3 cellular contexts compared by ENCODE assay signal in the genomic region with DNA sequence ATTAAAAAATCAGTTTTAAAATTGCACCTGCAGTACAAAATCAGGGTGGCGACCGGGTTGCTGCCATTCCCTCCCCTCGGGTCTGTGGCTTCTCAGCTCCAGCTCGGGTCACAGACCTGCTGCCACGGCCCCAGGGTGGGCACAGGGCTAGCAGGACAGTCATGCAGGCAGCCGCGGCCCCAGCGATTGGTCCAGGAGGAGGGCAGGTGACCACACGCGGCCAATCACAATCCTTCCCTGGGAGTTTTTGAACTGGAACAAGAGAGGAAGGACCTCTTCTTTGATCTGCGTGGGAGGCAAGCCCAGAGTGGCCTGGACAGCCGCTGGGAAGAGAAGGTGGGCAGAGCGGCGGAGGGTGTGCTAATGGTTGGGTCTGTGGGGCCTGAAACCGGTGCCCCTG.
TF ChIP-seq lines count a peak whose summit lies in the region.

No MANE protein-coding gene starts in this region.

TF ChIP-seq in SK-N-SH, 30 proteins besides CTCF, POLR2A, EP300 and RAD21 (continued from another document):
- no peak for TF ChIP-seq FOSL2 (IDR thresholded peaks at IDR 0.05; ENCODE audit: borderline replicate concordance, low read depth)
- TF ChIP-seq, protein P1, sequence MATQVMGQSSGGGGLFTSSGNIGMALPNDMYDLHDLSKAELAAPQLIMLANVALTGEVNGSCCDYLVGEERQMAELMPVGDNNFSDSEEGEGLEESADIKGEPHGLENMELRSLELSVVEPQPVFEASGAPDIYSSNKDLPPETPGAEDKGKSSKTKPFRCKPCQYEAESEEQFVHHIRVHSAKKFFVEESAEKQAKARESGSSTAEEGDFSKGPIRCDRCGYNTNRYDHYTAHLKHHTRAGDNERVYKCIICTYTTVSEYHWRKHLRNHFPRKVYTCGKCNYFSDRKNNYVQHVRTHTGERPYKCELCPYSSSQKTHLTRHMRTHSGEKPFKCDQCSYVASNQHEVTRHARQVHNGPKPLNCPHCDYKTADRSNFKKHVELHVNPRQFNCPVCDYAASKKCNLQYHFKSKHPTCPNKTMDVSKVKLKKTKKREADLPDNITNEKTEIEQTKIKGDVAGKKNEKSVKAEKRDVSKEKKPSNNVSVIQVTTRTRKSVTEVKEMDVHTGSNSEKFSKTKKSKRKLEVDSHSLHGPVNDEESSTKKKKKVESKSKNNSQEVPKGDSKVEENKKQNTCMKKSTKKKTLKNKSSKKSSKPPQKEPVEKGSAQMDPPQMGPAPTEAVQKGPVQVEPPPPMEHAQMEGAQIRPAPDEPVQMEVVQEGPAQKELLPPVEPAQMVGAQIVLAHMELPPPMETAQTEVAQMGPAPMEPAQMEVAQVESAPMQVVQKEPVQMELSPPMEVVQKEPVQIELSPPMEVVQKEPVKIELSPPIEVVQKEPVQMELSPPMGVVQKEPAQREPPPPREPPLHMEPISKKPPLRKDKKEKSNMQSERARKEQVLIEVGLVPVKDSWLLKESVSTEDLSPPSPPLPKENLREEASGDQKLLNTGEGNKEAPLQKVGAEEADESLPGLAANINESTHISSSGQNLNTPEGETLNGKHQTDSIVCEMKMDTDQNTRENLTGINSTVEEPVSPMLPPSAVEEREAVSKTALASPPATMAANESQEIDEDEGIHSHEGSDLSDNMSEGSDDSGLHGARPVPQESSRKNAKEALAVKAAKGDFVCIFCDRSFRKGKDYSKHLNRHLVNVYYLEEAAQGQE (IDR thresholded peaks at IDR 0.05; ENCODE audit: low read depth, low read length): no peak

TF ChIP-seq in SK-N-SH treated with all-trans-retinoic acid at 6 μM for 48 hours, 23 proteins besides CTCF, POLR2A, EP300 and RAD21 (continued from another document):
- TF ChIP-seq, protein P2, sequence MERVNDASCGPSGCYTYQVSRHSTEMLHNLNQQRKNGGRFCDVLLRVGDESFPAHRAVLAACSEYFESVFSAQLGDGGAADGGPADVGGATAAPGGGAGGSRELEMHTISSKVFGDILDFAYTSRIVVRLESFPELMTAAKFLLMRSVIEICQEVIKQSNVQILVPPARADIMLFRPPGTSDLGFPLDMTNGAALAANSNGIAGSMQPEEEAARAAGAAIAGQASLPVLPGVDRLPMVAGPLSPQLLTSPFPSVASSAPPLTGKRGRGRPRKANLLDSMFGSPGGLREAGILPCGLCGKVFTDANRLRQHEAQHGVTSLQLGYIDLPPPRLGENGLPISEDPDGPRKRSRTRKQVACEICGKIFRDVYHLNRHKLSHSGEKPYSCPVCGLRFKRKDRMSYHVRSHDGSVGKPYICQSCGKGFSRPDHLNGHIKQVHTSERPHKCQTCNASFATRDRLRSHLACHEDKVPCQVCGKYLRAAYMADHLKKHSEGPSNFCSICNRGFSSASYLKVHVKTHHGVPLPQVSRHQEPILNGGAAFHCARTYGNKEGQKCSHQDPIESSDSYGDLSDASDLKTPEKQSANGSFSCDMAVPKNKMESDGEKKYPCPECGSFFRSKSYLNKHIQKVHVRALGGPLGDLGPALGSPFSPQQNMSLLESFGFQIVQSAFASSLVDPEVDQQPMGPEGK (CRISPR knock-in tag; IDR thresholded peaks at IDR 0.05; ENCODE audit: borderline replicate concordance): no peak
- no peak for TF ChIP-seq ZFP30 (CRISPR knock-in tag; IDR thresholded peaks at IDR 0.05)
- no peak for TF ChIP-seq CSDC2 (CRISPR knock-in tag; IDR thresholded peaks at IDR 0.05)
- TF ChIP-seq PPARA (CRISPR knock-in tag; IDR thresholded peaks at IDR 0.05; ENCODE audit: borderline replicate concordance): no peak
- TF ChIP-seq ISL1 (CRISPR knock-in tag; IDR thresholded peaks at IDR 0.05): no peak
- TF ChIP-seq TOX (CRISPR knock-in tag; IDR thresholded peaks at IDR 0.05; ENCODE audit: borderline replicate concordance): no peak
- TF ChIP-seq GLIS3 (CRISPR knock-in tag; IDR thresholded peaks at IDR 0.05): no peak
- no peak for TF ChIP-seq ZNF70 (CRISPR knock-in tag; IDR thresholded peaks at IDR 0.05)
- TF ChIP-seq, protein P3, sequence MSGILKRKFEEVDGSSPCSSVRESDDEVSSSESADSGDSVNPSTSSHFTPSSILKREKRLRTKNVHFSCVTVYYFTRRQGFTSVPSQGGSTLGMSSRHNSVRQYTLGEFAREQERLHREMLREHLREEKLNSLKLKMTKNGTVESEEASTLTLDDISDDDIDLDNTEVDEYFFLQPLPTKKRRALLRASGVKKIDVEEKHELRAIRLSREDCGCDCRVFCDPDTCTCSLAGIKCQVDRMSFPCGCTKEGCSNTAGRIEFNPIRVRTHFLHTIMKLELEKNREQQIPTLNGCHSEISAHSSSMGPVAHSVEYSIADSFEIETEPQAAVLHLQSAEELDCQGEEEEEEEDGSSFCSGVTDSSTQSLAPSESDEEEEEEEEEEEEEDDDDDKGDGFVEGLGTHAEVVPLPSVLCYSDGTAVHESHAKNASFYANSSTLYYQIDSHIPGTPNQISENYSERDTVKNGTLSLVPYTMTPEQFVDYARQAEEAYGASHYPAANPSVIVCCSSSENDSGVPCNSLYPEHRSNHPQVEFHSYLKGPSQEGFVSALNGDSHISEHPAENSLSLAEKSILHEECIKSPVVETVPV (CRISPR knock-in tag; IDR thresholded peaks at IDR 0.05): no peak
- TF ChIP-seq OSR1 (CRISPR knock-in tag; IDR thresholded peaks at IDR 0.05): no peak
- no peak for TF ChIP-seq BACH2 (CRISPR knock-in tag; IDR thresholded peaks at IDR 0.05; ENCODE audit: borderline replicate concordance)
- TF ChIP-seq, protein P4, sequence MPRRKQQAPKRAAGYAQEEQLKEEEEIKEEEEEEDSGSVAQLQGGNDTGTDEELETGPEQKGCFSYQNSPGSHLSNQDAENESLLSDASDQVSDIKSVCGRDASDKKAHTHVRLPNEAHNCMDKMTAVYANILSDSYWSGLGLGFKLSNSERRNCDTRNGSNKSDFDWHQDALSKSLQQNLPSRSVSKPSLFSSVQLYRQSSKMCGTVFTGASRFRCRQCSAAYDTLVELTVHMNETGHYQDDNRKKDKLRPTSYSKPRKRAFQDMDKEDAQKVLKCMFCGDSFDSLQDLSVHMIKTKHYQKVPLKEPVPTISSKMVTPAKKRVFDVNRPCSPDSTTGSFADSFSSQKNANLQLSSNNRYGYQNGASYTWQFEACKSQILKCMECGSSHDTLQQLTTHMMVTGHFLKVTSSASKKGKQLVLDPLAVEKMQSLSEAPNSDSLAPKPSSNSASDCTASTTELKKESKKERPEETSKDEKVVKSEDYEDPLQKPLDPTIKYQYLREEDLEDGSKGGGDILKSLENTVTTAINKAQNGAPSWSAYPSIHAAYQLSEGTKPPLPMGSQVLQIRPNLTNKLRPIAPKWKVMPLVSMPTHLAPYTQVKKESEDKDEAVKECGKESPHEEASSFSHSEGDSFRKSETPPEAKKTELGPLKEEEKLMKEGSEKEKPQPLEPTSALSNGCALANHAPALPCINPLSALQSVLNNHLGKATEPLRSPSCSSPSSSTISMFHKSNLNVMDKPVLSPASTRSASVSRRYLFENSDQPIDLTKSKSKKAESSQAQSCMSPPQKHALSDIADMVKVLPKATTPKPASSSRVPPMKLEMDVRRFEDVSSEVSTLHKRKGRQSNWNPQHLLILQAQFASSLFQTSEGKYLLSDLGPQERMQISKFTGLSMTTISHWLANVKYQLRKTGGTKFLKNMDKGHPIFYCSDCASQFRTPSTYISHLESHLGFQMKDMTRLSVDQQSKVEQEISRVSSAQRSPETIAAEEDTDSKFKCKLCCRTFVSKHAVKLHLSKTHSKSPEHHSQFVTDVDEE (CRISPR knock-in tag; IDR thresholded peaks at IDR 0.05): no peak
- TF ChIP-seq TCF4 (CRISPR knock-in tag; IDR thresholded peaks at IDR 0.05; ENCODE audit: borderline replicate concordance): no peak
- no peak for TF ChIP-seq ESRRG (CRISPR knock-in tag; IDR thresholded peaks at IDR 0.05)
- no peak for TF ChIP-seq ZFP3 (CRISPR knock-in tag; IDR thresholded peaks at IDR 0.05)

TF ChIP-seq in A549, 52 proteins besides CTCF, POLR2A, EP300 and RAD21 (continued from another document):
- TF ChIP-seq, protein P5, sequence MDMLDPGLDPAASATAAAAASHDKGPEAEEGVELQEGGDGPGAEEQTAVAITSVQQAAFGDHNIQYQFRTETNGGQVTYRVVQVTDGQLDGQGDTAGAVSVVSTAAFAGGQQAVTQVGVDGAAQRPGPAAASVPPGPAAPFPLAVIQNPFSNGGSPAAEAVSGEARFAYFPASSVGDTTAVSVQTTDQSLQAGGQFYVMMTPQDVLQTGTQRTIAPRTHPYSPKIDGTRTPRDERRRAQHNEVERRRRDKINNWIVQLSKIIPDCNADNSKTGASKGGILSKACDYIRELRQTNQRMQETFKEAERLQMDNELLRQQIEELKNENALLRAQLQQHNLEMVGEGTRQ (IDR thresholded peaks at IDR 0.05): peak; percentile 57
